In the genomic region with DNA sequence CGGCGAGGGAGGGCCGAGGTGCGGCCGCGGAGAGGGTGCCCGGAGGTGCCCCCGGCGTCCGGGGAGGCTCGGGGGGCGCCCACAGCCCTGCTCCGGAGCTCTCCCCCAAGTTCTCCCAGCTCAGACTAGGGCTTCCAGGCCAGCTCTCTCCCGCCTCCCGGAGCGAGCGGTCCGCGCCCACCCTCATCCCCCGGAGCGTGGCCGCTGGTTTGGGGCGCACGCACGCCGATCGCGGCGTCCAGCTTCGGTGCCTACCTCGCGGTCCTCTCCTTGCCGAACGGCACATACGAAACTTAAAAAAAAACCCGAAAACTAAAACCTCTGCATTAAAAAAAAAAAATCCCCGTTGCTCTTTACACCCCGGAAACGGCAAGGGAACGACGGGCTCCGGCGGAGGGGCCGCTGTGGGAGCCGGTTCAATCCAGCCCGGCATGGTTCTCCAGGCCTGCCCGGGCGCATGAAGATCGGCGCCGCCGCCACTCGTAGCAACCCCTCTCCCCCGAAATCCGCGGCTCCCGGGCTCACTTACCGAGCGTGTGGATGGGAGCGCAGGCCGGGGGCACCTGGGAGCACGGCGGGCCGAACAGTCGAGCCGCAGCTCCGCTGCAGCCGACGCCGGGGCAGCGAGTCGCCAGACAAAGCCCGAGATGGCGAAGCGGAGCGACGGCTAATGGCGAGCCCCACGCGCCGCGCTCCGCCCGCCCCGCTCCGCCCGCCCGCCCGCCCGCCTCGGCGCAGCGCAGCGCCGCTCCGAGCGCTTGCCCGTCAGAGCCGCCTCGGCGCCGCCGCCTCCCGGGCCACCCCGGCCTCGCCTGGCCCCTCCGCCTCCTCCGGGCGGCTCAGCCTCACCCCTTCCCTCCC, we compare ENCODE assay signal across 8 cellular contexts. TPM values are rescaled to one million over a fixed set of nuclear protein-coding genes. Genes with fewer than 3 reads are reported as not detected.
DNase-seq lines count a peak whose midpoint lies in the region; ATAC-seq, FAIRE-seq and TF ChIP-seq lines count a peak whose summit lies in the region.

No MANE protein-coding gene starts in this region.

- intact Hi-C loops in ascending aorta (cut with DNase I) = no loop called here

- peak; percentile 49 for DNase-seq in EL
- no peak for DNase-seq in ascending aorta (ENCODE audit: low spot score in 2 of 2)
- DNase-seq in hepatic stellate cell (ENCODE audit: low spot score) = peak; percentile 63
- DNase-seq in retinal pigment epithelial cell (ENCODE audit: low read depth) = no peak
- DNase-seq in GM19239 (ENCODE audit: insufficient read length, low spot score) = no peak

- ATAC-seq in HG03039 (IDR thresholded peaks at IDR 0.05; ENCODE audit: unreplicated experiment) (peak; percentile 3), SK-N-SH treated with all-trans-retinoic acid at 6 μM for 48 hours (peak; percentile 15), GM18861 (IDR thresholded peaks at IDR 0.05; ENCODE audit: unreplicated experiment) (no peak)

- no peaks in the 10 kb centered on the region for H3K27me3 ChIP-seq in ascending aorta

- H3K4me3 ChIP-seq in ascending aorta = peak overlapping the region; percentile 88 to 95
- H3K4me3 ChIP-seq in retinal pigment epithelial cell (ENCODE audit: low read length) = peak overlapping the region; percentile 83

- peak overlapping the region; percentile 91 to 99 for H3K27ac ChIP-seq in ascending aorta

- FAIRE-seq in GM19239 (lab: Jason Lieb, UNC) = no peak

- H3K36me3 ChIP-seq in ascending aorta = peaks cover 11 to 18% of the 10 kb centered on the region in 2 donors

- no peaks in the 10 kb centered on the region for H3K9me3 ChIP-seq in ascending aorta

- H3K4me1 ChIP-seq in ascending aorta = peaks cover 18 to 25% of the 10 kb centered on the region in 2 donors

- TF ChIP-seq CTCF in ascending aorta (IDR thresholded peaks at IDR 0.05) (no peak), retinal pigment epithelial cell (conservative IDR thresholded peaks at IDR 0.05; ENCODE audit: low read depth, low read length) (no peak)

TF ChIP-seq in SK-N-SH treated with all-trans-retinoic acid at 6 μM for 48 hours, 23 proteins besides CTCF, POLR2A, EP300 and RAD21:
- TF ChIP-seq PPARA (CRISPR knock-in tag; IDR thresholded peaks at IDR 0.05; ENCODE audit: borderline replicate concordance) = no peak
- TF ChIP-seq, protein P1, sequence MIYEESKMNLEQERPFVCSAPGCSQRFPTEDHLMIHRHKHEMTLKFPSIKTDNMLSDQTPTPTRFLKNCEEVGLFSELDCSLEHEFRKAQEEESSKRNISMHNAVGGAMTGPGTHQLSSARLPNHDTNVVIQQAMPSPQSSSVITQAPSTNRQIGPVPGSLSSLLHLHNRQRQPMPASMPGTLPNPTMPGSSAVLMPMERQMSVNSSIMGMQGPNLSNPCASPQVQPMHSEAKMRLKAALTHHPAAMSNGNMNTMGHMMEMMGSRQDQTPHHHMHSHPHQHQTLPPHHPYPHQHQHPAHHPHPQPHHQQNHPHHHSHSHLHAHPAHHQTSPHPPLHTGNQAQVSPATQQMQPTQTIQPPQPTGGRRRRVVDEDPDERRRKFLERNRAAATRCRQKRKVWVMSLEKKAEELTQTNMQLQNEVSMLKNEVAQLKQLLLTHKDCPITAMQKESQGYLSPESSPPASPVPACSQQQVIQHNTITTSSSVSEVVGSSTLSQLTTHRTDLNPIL (CRISPR knock-in tag; IDR thresholded peaks at IDR 0.05; ENCODE audit: low read depth) = no peak
- no peak for TF ChIP-seq ZNF8 (CRISPR knock-in tag; IDR thresholded peaks at IDR 0.05)
- no peak for TF ChIP-seq ARNTL (CRISPR knock-in tag; IDR thresholded peaks at IDR 0.05; ENCODE audit: borderline replicate concordance, low read depth)
- no peak for TF ChIP-seq RARB (CRISPR knock-in tag; IDR thresholded peaks at IDR 0.05)
- TF ChIP-seq, protein P2, sequence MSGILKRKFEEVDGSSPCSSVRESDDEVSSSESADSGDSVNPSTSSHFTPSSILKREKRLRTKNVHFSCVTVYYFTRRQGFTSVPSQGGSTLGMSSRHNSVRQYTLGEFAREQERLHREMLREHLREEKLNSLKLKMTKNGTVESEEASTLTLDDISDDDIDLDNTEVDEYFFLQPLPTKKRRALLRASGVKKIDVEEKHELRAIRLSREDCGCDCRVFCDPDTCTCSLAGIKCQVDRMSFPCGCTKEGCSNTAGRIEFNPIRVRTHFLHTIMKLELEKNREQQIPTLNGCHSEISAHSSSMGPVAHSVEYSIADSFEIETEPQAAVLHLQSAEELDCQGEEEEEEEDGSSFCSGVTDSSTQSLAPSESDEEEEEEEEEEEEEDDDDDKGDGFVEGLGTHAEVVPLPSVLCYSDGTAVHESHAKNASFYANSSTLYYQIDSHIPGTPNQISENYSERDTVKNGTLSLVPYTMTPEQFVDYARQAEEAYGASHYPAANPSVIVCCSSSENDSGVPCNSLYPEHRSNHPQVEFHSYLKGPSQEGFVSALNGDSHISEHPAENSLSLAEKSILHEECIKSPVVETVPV (CRISPR knock-in tag; IDR thresholded peaks at IDR 0.05) = no peak
- TF ChIP-seq CSDC2 (CRISPR knock-in tag; IDR thresholded peaks at IDR 0.05) = no peak
- TF ChIP-seq SNAI2 (CRISPR knock-in tag; IDR thresholded peaks at IDR 0.05) = no peak
- TF ChIP-seq ZNF565 (CRISPR knock-in tag; conservative IDR thresholded peaks at IDR 0.05; ENCODE audit: low read depth) = no peak
- no peak for TF ChIP-seq OSR1 (CRISPR knock-in tag; IDR thresholded peaks at IDR 0.05)
- no peak for TF ChIP-seq ZFP3 (CRISPR knock-in tag; IDR thresholded peaks at IDR 0.05)

RNA-seq across cellular contexts. Expression of a gene that starts 1.0 kb away (rescaled TPM):
- total RNA-seq in ascending aorta = 25.1 TPM

RNA-seq across cellular contexts. Expression of a gene that starts 20.8 kb away (rescaled TPM):
- total RNA-seq in ascending aorta = 62.8 TPM

RNA-seq across cellular contexts. Expression of a gene that starts 33.7 kb away (rescaled TPM):
- 27.9 TPM for total RNA-seq in ascending aorta

RNA-seq across cellular contexts. Expression of a gene that starts 47.5 kb away (rescaled TPM):
- total RNA-seq in ascending aorta = 2.4 TPM

RNA-seq across cellular contexts. Expression of a gene that starts 49.9 kb away (rescaled TPM):
- total RNA-seq in ascending aorta = not detected

Comparison
In these comparisons a context has a peak if more than half of its experiments do, and no peak if none do; other contexts are left out.
1. DNase-seq: peak in EL (single experiment) and hepatic stellate cell (single experiment); none in ascending aorta (0 of 2), retinal pigment epithelial cell (single experiment) and GM19239 (single experiment).